1 cellular context compared by ENCODE assay signal in genomic region chr2:216408426-216409315, GRCh38.
TF ChIP-seq lines count a peak whose summit lies in the region.

No MANE protein-coding gene starts in this region.

TF ChIP-seq in HepG2, 621 proteins besides CTCF, POLR2A, EP300 and RAD21 (continued from another document):
- TF ChIP-seq SRF (IDR thresholded peaks at IDR 0.05; ENCODE audit: low read depth, low read length): 0 out of 2 replicates have a peak, but pooled peaks have one; percentile 37
